In genomic region chr12:57751432-57751787, GRCh38 we compare ENCODE assay signal across 8 cellular contexts. TPM values are rescaled to one million over a fixed set of nuclear protein-coding genes. Genes with fewer than 3 reads are reported as not detected.
DNase-seq lines count a peak whose midpoint lies in the region; ATAC-seq and TF ChIP-seq lines count a peak whose summit lies in the region.

No MANE protein-coding gene starts in this region.

- H3K4me1 Mint-ChIP-seq in WTC11 = peaks cover 41% of the 10 kb centered on the region
- H3K4me1 Mint-ChIP-seq in glutamatergic neuron (ENCODE audit: low read depth, unreplicated experiment) = peaks cover 24% of the 10 kb centered on the region

- H3K9ac ChIP-seq in HCT116 (ENCODE audit: low read length) (peak overlapping the region; percentile 95), skeletal muscle tissue (ENCODE audit: low read depth in 1 of 3, low read length in 3 of 3) (peak overlapping the region; percentile 94 to 99 (median 98))

- H3K27me3 Mint-ChIP-seq in WTC11 (ENCODE audit: low read depth) (peaks cover 31% of the 10 kb centered on the region), glutamatergic neuron (ENCODE audit: unreplicated experiment) (peaks cover 19% of the 10 kb centered on the region)

- ATAC-seq in HCT116 (no peak), WTC11 (no peak), HG03159 (IDR thresholded peaks at IDR 0.05; ENCODE audit: unreplicated experiment) (no peak), HG03025 (IDR thresholded peaks at IDR 0.05; ENCODE audit: low FRiP score, unreplicated experiment) (no peak)

- H2AFZ ChIP-seq in HCT116 (ENCODE audit: low read depth, low read length, poor library complexity, severe bottlenecking) = no peak overlapping the region

- no TSS peak for BruUV-seq in HCT116 (replicated peaks; lab: Mats Ljungman, UMichigan)

- peaks cover 33% of the 10 kb centered on the region for H3K79me2 ChIP-seq in HCT116 (ENCODE audit: insufficient read depth, low read length)

- H3K9me3 Mint-ChIP-seq in WTC11 (no peaks in the 10 kb centered on the region), glutamatergic neuron (ENCODE audit: unreplicated experiment) (peaks cover 22% of the 10 kb centered on the region)

- H3K27ac Mint-ChIP-seq in WTC11 (peak overlapping the region; percentile 86), glutamatergic neuron (ENCODE audit: unreplicated experiment) (peak overlapping the region; percentile 100)

- TF ChIP-seq CTCF in HCT116 (IDR thresholded peaks at IDR 0.05 in 2 of 3, conservative IDR thresholded peaks at IDR 0.05 in 1 of 3; ENCODE audit: borderline replicate concordance in 1 of 3, insufficient read depth in 1 of 3, low read depth in 2 of 3, low read length in 2 of 3) (no peak), WTC11 (IDR thresholded peaks at IDR 0.05) (no peak), glutamatergic neuron (IDR thresholded peaks at IDR 0.05; ENCODE audit: partially characterized antibody, unreplicated experiment) (no peak)

- TF ChIP-seq POLR2A in HCT116 (IDR thresholded peaks at IDR 0.05; ENCODE audit: borderline replicate concordance, extremely low read depth, insufficient read depth, insufficient read length) = no peak

- CTCF ChIA-PET in HCT116 (lab: Charles Lee) = no interaction called here
- CTCF ChIA-PET in WTC11 (lab: Charles Lee) = interaction anchor here (1.1 kb wide), 1 partner anchor 25 kb away, joined by 5 read pairs; no protein-coding TSS in a partner anchor

- no peak for TF ChIP-seq RAD21 in HCT116 (IDR thresholded peaks at IDR 0.05; ENCODE audit: low read depth)

- H3K4me1 ChIP-seq in HCT116 (ENCODE audit: control insufficient read depth in 1 of 2, insufficient read depth in 2 of 2, low read length in 2 of 2) = peaks cover 18 to 39% of the 10 kb centered on the region in 2 experiments
- peaks cover 22 to 37% (median 32%) of the 10 kb centered on the region in 3 donors for H3K4me1 ChIP-seq in skeletal muscle tissue (ENCODE audit: control insufficient read depth in 3 of 3, insufficient read depth in 3 of 3, low read length in 3 of 3)

- peak overlapping the region; percentile 82 to 98 for H3K4me3 ChIP-seq in HCT116 (replicated peaks in 1 of 2; ENCODE audit: low read depth in 1 of 2, low read length in 2 of 2)
- peak overlapping the region; percentile 87 to 93 (median 92) for H3K4me3 ChIP-seq in skeletal muscle tissue (ENCODE audit: low read length in 3 of 3)

- POLR2A ChIA-PET in HCT116 (lab: Charles Lee) (no interaction called here), WTC11 (lab: Charles Lee) (interaction anchor here (1.1 kb wide), 2 partner anchors 10 to 21 kb away, joined by 4 to 6 read pairs; partner anchors contain the start of genes EEF1AKMT3 and METTL1)

- H3K9me2 ChIP-seq in HCT116 (ENCODE audit: insufficient read depth) = no peaks in the 10 kb centered on the region

- H3K27me3 ChIP-seq in HCT116 (ENCODE audit: insufficient read depth, low read length) (no peaks in the 10 kb centered on the region), skeletal muscle tissue (ENCODE audit: control insufficient read depth in 3 of 3, insufficient read depth in 3 of 3, low read length in 3 of 3) (no peaks in the 10 kb centered on the region)

- no peaks in the 10 kb centered on the region for H4K20me1 ChIP-seq in HCT116 (ENCODE audit: insufficient read depth)

- H3K9me3 ChIP-seq in HCT116 (ENCODE audit: control insufficient read depth in 1 of 2, insufficient read depth in 1 of 2, low read depth in 1 of 2, low read length in 2 of 2) = no peaks in the 10 kb centered on the region
- H3K9me3 ChIP-seq in skeletal muscle tissue (ENCODE audit: control insufficient read depth in 3 of 3, low read length in 3 of 3) = no peaks in the 10 kb centered on the region

- H3K4me2 ChIP-seq in HCT116 (ENCODE audit: low read length) = peak overlapping the region; percentile 88

- H3K36me3 Mint-ChIP-seq in WTC11 = peaks cover 45% of the 10 kb centered on the region
- H3K36me3 Mint-ChIP-seq in glutamatergic neuron (ENCODE audit: unreplicated experiment) = peaks cover 7% of the 10 kb centered on the region

- H3K36me3 ChIP-seq in HCT116 (ENCODE audit: control insufficient read depth in 1 of 2, insufficient read depth in 2 of 2, low read length in 2 of 2) (peaks cover 18 to 29% of the 10 kb centered on the region in 2 experiments; a peak in 3 of 4 replicates), skeletal muscle tissue (ENCODE audit: control insufficient read depth in 3 of 3, insufficient read depth in 3 of 3, low read length in 3 of 3) (peaks cover 29 to 37% (median 31%) of the 10 kb centered on the region in 3 donors)

- H3K27ac ChIP-seq in HCT116 (ENCODE audit: low read depth, low read length) (peak overlapping the region; percentile 69), skeletal muscle tissue (ENCODE audit: low read depth, low read length) (peak overlapping the region; percentile 95)

- intact Hi-C loops in HCT116 (cut with micrococcal nuclease) = no loop called here

- no peak for DNase-seq in HCT116 (ENCODE audit: low read depth, low spot score)
- no peak for DNase-seq in WTC11 (ENCODE audit: low spot score)
- no peak for DNase-seq in glutamatergic neuron
- DNase-seq in NCI-H446 (lab: John Stamatoyannopoulos, UW) = no peak
- no peak for DNase-seq in NCI-H1436 (lab: John Stamatoyannopoulos, UW)

- RAD21 ChIA-PET in HCT116 (lab: Charles Lee; ENCODE audit: low non-redundant PET in 1 of 2, low total read pairs in 2 of 2, uncharacterized antibody in 2 of 2, unreplicated experiment in 2 of 2) = no interaction called here

- H3K4me3 Mint-ChIP-seq in WTC11 (peak overlapping the region; percentile 89), glutamatergic neuron (ENCODE audit: unreplicated experiment) (peak overlapping the region; percentile 100)

TF ChIP-seq in HCT116, 20 proteins besides CTCF, POLR2A, EP300 and RAD21 (continues in another document):
- TF ChIP-seq ELF1 (IDR thresholded peaks at IDR 0.05; ENCODE audit: borderline replicate concordance, low read depth) (no peak), SP1 (IDR thresholded peaks at IDR 0.05; ENCODE audit: low read depth) (no peak), JUND (IDR thresholded peaks at IDR 0.05) (no peak), YY1 (IDR thresholded peaks at IDR 0.05; ENCODE audit: extremely low read depth, insufficient replicate concordance, low read depth, low read length) (no peak), TCF7L2 (IDR thresholded peaks at IDR 0.05; ENCODE audit: borderline replicate concordance, extremely low read depth, insufficient read depth, insufficient read length) (no peak), POLR2AphosphoS5 (IDR thresholded peaks at IDR 0.05; ENCODE audit: low read depth, low read length) (no peak)

TF ChIP-seq in WTC11, 78 proteins besides CTCF, POLR2A, EP300 and RAD21 (continues in another document):
- TF ChIP-seq ZNF121 (CRISPR knock-in tag; IDR thresholded peaks at IDR 0.05) = no peak
- TF ChIP-seq, protein P1, sequence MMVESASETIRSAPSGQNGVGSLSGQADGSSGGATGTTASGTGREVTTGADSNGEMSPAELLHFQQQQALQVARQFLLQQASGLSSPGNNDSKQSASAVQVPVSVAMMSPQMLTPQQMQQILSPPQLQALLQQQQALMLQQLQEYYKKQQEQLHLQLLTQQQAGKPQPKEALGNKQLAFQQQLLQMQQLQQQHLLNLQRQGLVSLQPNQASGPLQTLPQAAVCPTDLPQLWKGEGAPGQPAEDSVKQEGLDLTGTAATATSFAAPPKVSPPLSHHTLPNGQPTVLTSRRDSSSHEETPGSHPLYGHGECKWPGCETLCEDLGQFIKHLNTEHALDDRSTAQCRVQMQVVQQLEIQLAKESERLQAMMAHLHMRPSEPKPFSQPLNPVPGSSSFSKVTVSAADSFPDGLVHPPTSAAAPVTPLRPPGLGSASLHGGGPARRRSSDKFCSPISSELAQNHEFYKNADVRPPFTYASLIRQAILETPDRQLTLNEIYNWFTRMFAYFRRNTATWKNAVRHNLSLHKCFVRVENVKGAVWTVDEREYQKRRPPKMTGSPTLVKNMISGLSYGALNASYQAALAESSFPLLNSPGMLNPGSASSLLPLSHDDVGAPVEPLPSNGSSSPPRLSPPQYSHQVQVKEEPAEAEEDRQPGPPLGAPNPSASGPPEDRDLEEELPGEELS (CRISPR knock-in tag; IDR thresholded peaks at IDR 0.05) = no peak
- TF ChIP-seq MAX (CRISPR knock-in tag; IDR thresholded peaks at IDR 0.05) = no peak
- no peak for TF ChIP-seq SOX15 (CRISPR knock-in tag; IDR thresholded peaks at IDR 0.05)
- TF ChIP-seq ZNF138 (CRISPR knock-in tag; conservative IDR thresholded peaks at IDR 0.05) = no peak
- no peak for TF ChIP-seq JAZF1 (CRISPR knock-in tag; IDR thresholded peaks at IDR 0.05)
- no peak for TF ChIP-seq SP1 (CRISPR knock-in tag; conservative IDR thresholded peaks at IDR 0.05)
- TF ChIP-seq SMAD4 (CRISPR knock-in tag; IDR thresholded peaks at IDR 0.05) = no peak
- TF ChIP-seq, protein P2, sequence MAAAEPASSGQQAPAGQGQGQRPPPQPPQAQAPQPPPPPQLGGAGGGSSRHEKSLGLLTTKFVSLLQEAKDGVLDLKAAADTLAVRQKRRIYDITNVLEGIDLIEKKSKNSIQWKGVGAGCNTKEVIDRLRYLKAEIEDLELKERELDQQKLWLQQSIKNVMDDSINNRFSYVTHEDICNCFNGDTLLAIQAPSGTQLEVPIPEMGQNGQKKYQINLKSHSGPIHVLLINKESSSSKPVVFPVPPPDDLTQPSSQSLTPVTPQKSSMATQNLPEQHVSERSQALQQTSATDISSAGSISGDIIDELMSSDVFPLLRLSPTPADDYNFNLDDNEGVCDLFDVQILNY (CRISPR knock-in tag; IDR thresholded peaks at IDR 0.05) = no peak

RNA-seq across cellular contexts. Expression of gene CDK4, which starts 0.7 kb away (rescaled TPM):
- total RNA-seq in HCT116 (2021; ENCODE audit: unreplicated experiment) (206 TPM), WTC11 (2021) (125 to 152 TPM (median 145 TPM) in 3 replicates), glutamatergic neuron (ENCODE audit: unreplicated experiment) (123 TPM), skeletal muscle tissue (78.8 TPM)
- polyA plus RNA-seq in HCT116 (2012) = 160 and 199 TPM in 2 replicates

RNA-seq across cellular contexts. Expression of gene MARCHF9, which starts 3.5 kb away (rescaled TPM):
- total RNA-seq in HCT116 (2021; ENCODE audit: unreplicated experiment) (21.8 TPM), WTC11 (2021) (6.2 to 9.6 TPM (median 9.2 TPM) in 3 replicates), glutamatergic neuron (ENCODE audit: unreplicated experiment) (26.7 TPM), skeletal muscle tissue (4.7 TPM)
- polyA plus RNA-seq in HCT116 (2012) = 17.5 and 17.8 TPM in 2 replicates

RNA-seq across cellular contexts. Expression of gene TSPAN31, which starts 6.6 kb away (rescaled TPM):
- 14.9 TPM for total RNA-seq in HCT116 (2021; ENCODE audit: unreplicated experiment)
- 17.1 and 18.7 TPM in 2 replicates for polyA plus RNA-seq in HCT116 (2012)
- total RNA-seq in WTC11 (2021) = 9.9 to 18.6 TPM (median 18.4 TPM) in 3 replicates
- 27.2 TPM for total RNA-seq in glutamatergic neuron (ENCODE audit: unreplicated experiment)
- total RNA-seq in skeletal muscle tissue = 57.9 TPM

RNA-seq across cellular contexts. Expression of gene AGAP2, which starts 12.9 kb away (rescaled TPM):
- total RNA-seq in HCT116 (2021; ENCODE audit: unreplicated experiment) = 15.8 TPM
- polyA plus RNA-seq in HCT116 (2012) = 11.9 and 13.3 TPM in 2 replicates
- total RNA-seq in WTC11 (2021) = 2.0 to 2.7 TPM (median 2.3 TPM) in 3 replicates
- total RNA-seq in glutamatergic neuron (ENCODE audit: unreplicated experiment) = 45.5 TPM
- 2.1 TPM for total RNA-seq in skeletal muscle tissue

RNA-seq across cellular contexts. Expression of gene CYP27B1, which starts 15.5 kb away (rescaled TPM):
- total RNA-seq in HCT116 (2021; ENCODE audit: unreplicated experiment) (11.6 TPM), WTC11 (2021) (2.1 to 3.2 TPM (median 2.8 TPM) in 3 replicates), glutamatergic neuron (ENCODE audit: unreplicated experiment) (1.7 TPM), skeletal muscle tissue (under 0.01 TPM)
- 7.2 and 8.2 TPM in 2 replicates for polyA plus RNA-seq in HCT116 (2012)
